Comparison of ENCODE assay signal across 9 cellular contexts in the genomic region with DNA sequence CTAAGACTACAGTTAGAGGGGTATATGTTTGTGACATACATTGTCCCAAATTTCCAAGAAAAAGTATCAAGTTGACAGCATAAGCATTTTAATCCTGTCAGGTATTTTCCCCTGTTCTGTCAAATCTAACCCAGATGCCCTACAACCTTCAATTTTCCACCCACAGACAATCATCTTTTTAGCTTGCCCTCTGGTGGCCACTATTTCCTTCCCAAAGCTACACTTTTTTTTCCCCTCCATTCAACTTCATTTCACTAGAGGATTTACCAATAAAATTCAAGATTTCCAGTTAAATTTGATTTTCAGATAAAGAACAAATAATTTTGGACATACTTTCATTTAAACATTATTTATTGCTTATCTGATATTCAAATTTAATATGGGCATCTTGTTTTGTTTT.
A peak's percentile ranks its signal among the peaks of the same experiment; 100 is the strongest.
DNase-seq lines count a peak whose midpoint lies in the region; ATAC-seq and TF ChIP-seq lines count a peak whose summit lies in the region.
"Had no signal": no experiment of that assay in that cellular context is flagged by ENCODE, and none has a peak within 500 bp of the region (broad histone marks: within the 10 kb centered on the region; RNA-seq: fewer than 3 reads in every experiment).

No MANE protein-coding gene starts in this region.

- H3K9me3 ChIP-seq in heart left ventricle (peaks cover 0 to 15% (median 0%) of the 10 kb centered on the region in 12 donors), right cardiac atrium (ENCODE audit: control insufficient read depth, low read length) (no peaks in the 10 kb centered on the region), PC-9 (ENCODE audit: insufficient read depth, low read depth) (no peaks in the 10 kb centered on the region)

- H3K36me3 Mint-ChIP-seq in type B pancreatic cell, result no peaks in the 10 kb centered on the region
- no peaks in the 10 kb centered on the region for H3K36me3 Mint-ChIP-seq in stimulated activated memory B cell treated with anti-CD40 and anti-IgM and Interleukin-4, amounts not matched to agents 10 μg/mL and 1 μg/mL and 100 μg/mL, for 72 hours

- H3K4me2 ChIP-seq in PC-9, result no peak overlapping the region

- H3K9me3 Mint-ChIP-seq in type B pancreatic cell, result no peaks in the 10 kb centered on the region
- peaks cover 13% of the 10 kb centered on the region for H3K9me3 Mint-ChIP-seq in stimulated activated memory B cell treated with anti-CD40 and anti-IgM and Interleukin-4, amounts not matched to agents 10 μg/mL and 1 μg/mL and 100 μg/mL, for 72 hours

- no peak overlapping the region for H3K4me3 ChIP-seq in heart left ventricle
- no peak overlapping the region for H3K4me3 ChIP-seq in right cardiac atrium (ENCODE audit: low read length)
- H3K4me3 ChIP-seq in PC-9, result no peak overlapping the region
- no peak overlapping the region for H3K4me3 ChIP-seq in fibroblast of mammary gland (ENCODE audit: control insufficient read depth, low read depth, low read length)

- H3K4me1 ChIP-seq in heart left ventricle (no peaks in the 10 kb centered on the region), right cardiac atrium (ENCODE audit: control insufficient read depth, insufficient read depth, low read length) (no peaks in the 10 kb centered on the region), PC-9 (replicated peaks; ENCODE audit: insufficient read depth) (no peaks in the 10 kb centered on the region)

- H3K36me3 ChIP-seq in heart left ventricle (no peaks in the 10 kb centered on the region), PC-9 (ENCODE audit: low read depth) (no peaks in the 10 kb centered on the region)

- H4K20me1 ChIP-seq in PC-9 (ENCODE audit: insufficient read depth), result no peaks in the 10 kb centered on the region

- no peak overlapping the region for H3K27ac Mint-ChIP-seq in type B pancreatic cell
- no peak overlapping the region for H3K27ac Mint-ChIP-seq in stimulated activated memory B cell treated with anti-CD40 and anti-IgM and Interleukin-4, amounts not matched to agents 10 μg/mL and 1 μg/mL and 100 μg/mL, for 72 hours
- H3K27ac Mint-ChIP-seq: stimulated activated naive CD8-positive, alpha-beta T cell treated with anti-CD3 and anti-CD28 coated beads, Interleukin-15, Interleukin-2, amounts not matched to agents 100 ng/mL and 50 ng/mL, for 24 hours had no signal

- no peak overlapping the region for H2AFZ ChIP-seq in PC-9

- no peak overlapping the region for H3K4me3 Mint-ChIP-seq in type B pancreatic cell
- H3K4me3 Mint-ChIP-seq in stimulated activated memory B cell treated with anti-CD40 and anti-IgM and Interleukin-4, amounts not matched to agents 10 μg/mL and 1 μg/mL and 100 μg/mL, for 72 hours, result no peak overlapping the region
- H3K4me3 Mint-ChIP-seq: stimulated activated naive CD8-positive, alpha-beta T cell treated with anti-CD3 and anti-CD28 coated beads, Interleukin-15, Interleukin-2, amounts not matched to agents 100 ng/mL and 50 ng/mL, for 24 hours had no signal

- DNase-seq in heart left ventricle (no peak), right cardiac atrium (no peak), PC-9 (peak in 1 of 2 experiments; percentile 12), fibroblast of mammary gland (ENCODE audit: low read depth) (peak; percentile 53), type B pancreatic cell (ENCODE audit: extremely low spot score, unreplicated experiment) (no peak), NCI-H2196 (lab: John Stamatoyannopoulos, UW; ENCODE audit: unreplicated experiment) (no peak)
- DNase-seq in stimulated activated CD4-positive, alpha-beta T cell treated with anti-CD3 and anti-CD28 coated beads, Interleukin-4, amount 100 ng/mL, for 24 hours, result no peak

- H3K79me2 ChIP-seq in PC-9 (ENCODE audit: low read depth), result no peaks in the 10 kb centered on the region

- CTCF ChIA-PET in PC-9 (lab: Charles Lee), result interaction anchor here (0.9 to 1.0 kb wide), 2 partner anchors 14 to 860 kb away, joined by 3 read pairs; no protein-coding TSS in a partner anchor

- no peaks in the 10 kb centered on the region for H3K4me1 Mint-ChIP-seq in type B pancreatic cell (ENCODE audit: unreplicated experiment)
- H3K4me1 Mint-ChIP-seq in stimulated activated memory B cell treated with anti-CD40 and anti-IgM and Interleukin-4, amounts not matched to agents 10 μg/mL and 1 μg/mL and 100 μg/mL, for 72 hours, result no peaks in the 10 kb centered on the region

- no peaks in the 10 kb centered on the region for H3K27me3 ChIP-seq in heart left ventricle
- no peaks in the 10 kb centered on the region for H3K27me3 ChIP-seq in right cardiac atrium (ENCODE audit: control insufficient read depth, insufficient read depth)
- H3K27me3 ChIP-seq in PC-9 (ENCODE audit: insufficient read depth, low read depth), result no peaks in the 10 kb centered on the region

- TF ChIP-seq CTCF in heart left ventricle (IDR thresholded peaks at IDR 0.05) (peak in 11 of 12 donors; percentile 35 to 57 (median 52)), PC-9 (conservative IDR thresholded peaks at IDR 0.05) (peak; percentile 65), fibroblast of mammary gland (conservative IDR thresholded peaks at IDR 0.05; ENCODE audit: control insufficient read depth, insufficient read depth, low read depth, low read length) (peak; percentile 65), type B pancreatic cell (conservative IDR thresholded peaks at IDR 0.05) (peak; percentile 74)

- H3F3A ChIP-seq in PC-9 (ENCODE audit: insufficient read depth, low read depth), result no peaks in the 10 kb centered on the region

- no peaks in the 10 kb centered on the region for H3K9me2 ChIP-seq in PC-9 (ENCODE audit: insufficient read depth)

- ATAC-seq in heart left ventricle (no peak), right cardiac atrium (no peak)
- ATAC-seq in stimulated activated memory B cell treated with anti-CD40 and anti-IgM and Interleukin-4, amounts not matched to agents 10 μg/mL and 1 μg/mL and 100 μg/mL, for 72 hours, result no peak

- intact Hi-C loops in heart left ventricle (cut with DNase I), result loop anchor here in 2 of 10 donors (5.0 kb wide), 1 partner anchor 286 kb away; the partner anchor contains the start of gene TENT5A (in 2 of the 2)
- intact Hi-C loops in right cardiac atrium (cut with DNase I), result no loop called here
- intact Hi-C loops in PC-9 (cut with micrococcal nuclease; ENCODE audit: unreplicated experiment), result no loop called here

- BruUV-seq in PC-9 (replicated peaks; lab: Mats Ljungman, UMichigan), result no TSS peak

- H3K27ac ChIP-seq in heart left ventricle (no peak overlapping the region), right cardiac atrium (ENCODE audit: low read length) (no peak overlapping the region), PC-9 (no peak overlapping the region)

- POLR2A ChIA-PET in PC-9 (lab: Charles Lee; ENCODE audit: unreplicated experiment), result interaction anchor here (0.7 kb wide), 1 partner anchor 301 kb away, joined by 5 read pairs; no protein-coding TSS in a partner anchor

- no peak for TF ChIP-seq POLR2A in heart left ventricle (IDR thresholded peaks at IDR 0.05)

- no peaks in the 10 kb centered on the region for H3K27me3 Mint-ChIP-seq in type B pancreatic cell
- H3K27me3 Mint-ChIP-seq in stimulated activated memory B cell treated with anti-CD40 and anti-IgM and Interleukin-4, amounts not matched to agents 10 μg/mL and 1 μg/mL and 100 μg/mL, for 72 hours, result no peaks in the 10 kb centered on the region
- H3K27me3 Mint-ChIP-seq: stimulated activated naive CD8-positive, alpha-beta T cell treated with anti-CD3 and anti-CD28 coated beads, Interleukin-15, Interleukin-2, amounts not matched to agents 100 ng/mL and 50 ng/mL, for 24 hours had no signal
